12 cellular contexts compared by ENCODE assay signal in the genomic region with DNA sequence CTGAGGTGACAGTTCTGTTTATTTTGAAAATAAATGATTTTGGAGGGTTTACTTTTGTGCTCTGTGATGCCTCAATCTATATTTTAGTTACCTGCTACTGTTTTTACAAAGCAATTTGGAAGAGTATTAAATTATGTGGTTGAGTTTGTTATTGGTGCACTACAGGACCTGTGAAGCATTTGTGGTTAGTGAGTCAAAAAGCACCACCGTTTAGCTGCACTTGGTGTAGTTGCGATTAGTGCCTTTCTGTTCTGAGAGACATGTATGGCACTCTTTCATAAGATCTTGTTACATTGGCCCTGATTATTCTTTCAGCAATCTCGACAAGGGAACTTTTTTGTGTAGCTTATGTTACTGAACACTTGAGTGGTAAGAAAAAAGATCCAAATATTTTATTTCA.
DNase-seq lines count a peak whose midpoint lies in the region; ATAC-seq, FAIRE-seq and TF ChIP-seq lines count a peak whose summit lies in the region.
"Had no signal": no experiment of that assay in that cellular context is flagged by ENCODE, and none has a peak within 500 bp of the region (broad histone marks: within the 10 kb centered on the region; RNA-seq: fewer than 3 reads in every experiment).

No MANE protein-coding gene starts in this region.

- no TSS peak for BruUV-seq in GM12878 (replicated peaks; lab: Mats Ljungman, UMichigan)

- DNase-seq in GM13976 (ENCODE audit: low spot score) (peak; percentile 4), GM12878 (ENCODE audit: low read depth, low spot score) (peak; percentile 5), uterus (no peak), HAP-1 (ENCODE audit: low spot score in 2 of 2) (no peak), inferior parietal cortex (ENCODE audit: extremely low spot score) (no peak), medulla oblongata (ENCODE audit: extremely low spot score) (no peak)
- DNase-seq: anterior cingulate cortex, C1 segment of cervical spinal cord, MV-4-11, retina had no signal

- whole genome bisulfite sequencing in GM12878 (ENCODE audit: insufficient coverage, insufficient replicate concordance, low lambda C conversion rate, missing lambda C conversion rate): 13% methylated on average over 3 of the region's 3 CpGs

- H3K36me3 ChIP-seq in GM12878 (ENCODE audit: control insufficient read depth in 2 of 2, insufficient read depth in 2 of 2, low read length in 1 of 2) (no peaks in the 10 kb centered on the region), uterus (no peaks in the 10 kb centered on the region), HAP-1 (replicated peaks) (no peaks in the 10 kb centered on the region)

- CTCF ChIA-PET in GM12878 (lab: Yijun Ruan, JAX): interaction anchor here (1.0 to 1.3 kb wide), 2 partner anchors 11 to 148 kb away, joined by 3 read pairs; no protein-coding TSS in a partner anchor

- H3K4me1 ChIP-seq in GM12878 (ENCODE audit: control insufficient read depth, insufficient read depth, low read length) (no peaks in the 10 kb centered on the region; the same call in 1 of the 2 replicates), uterus (no peaks in the 10 kb centered on the region), HAP-1 (peaks cover 5% of the 10 kb centered on the region)

- no peaks in the 10 kb centered on the region for H3K9me3 ChIP-seq in GM12878 (replicated peaks; ENCODE audit: control insufficient read depth, insufficient read depth, low read length)
- no peaks in the 10 kb centered on the region for H3K9me3 ChIP-seq in uterus
- H3K9me3 ChIP-seq in HAP-1: no peaks in the 10 kb centered on the region

- H3K27ac ChIP-seq in GM12878 (ENCODE audit: control insufficient read depth, insufficient read depth) (no peak overlapping the region), uterus (no peak overlapping the region)

- H3K4me3 ChIP-seq in GM12878 (no peak overlapping the region), uterus (no peak overlapping the region), HAP-1 (no peak overlapping the region)

- RAD21 ChIA-PET in GM12878 (lab: Charles Lee; ENCODE audit: unreplicated experiment): no interaction called here

- no peak overlapping the region for H2AFZ ChIP-seq in GM12878 (ENCODE audit: control insufficient read depth, low read depth, low read length)

- H3K4me2 ChIP-seq in GM12878 (ENCODE audit: control insufficient read depth, insufficient read depth): no peak overlapping the region

- peak; percentile 64 for ATAC-seq in GM19452 (IDR thresholded peaks at IDR 0.05; ENCODE audit: unreplicated experiment)
- peak; percentile 67 for ATAC-seq in HG03469 (IDR thresholded peaks at IDR 0.05; ENCODE audit: unreplicated experiment)
- peak; percentile 93 for ATAC-seq in GM12878

- no peaks in the 10 kb centered on the region for H3K79me2 ChIP-seq in GM12878 (ENCODE audit: control insufficient read depth, insufficient read depth, low read length)

- H3K27me3 ChIP-seq in GM12878 (replicated peaks in 1 of 2; ENCODE audit: control insufficient read depth in 2 of 2, insufficient read depth in 2 of 2, low read length in 1 of 2) (no peaks in the 10 kb centered on the region), uterus (no peaks in the 10 kb centered on the region), HAP-1 (ENCODE audit: low read depth) (no peaks in the 10 kb centered on the region; the same call in 1 of the 2 replicates)

- in situ Hi-C loops in GM13976 (cut with MboI; ENCODE audit: low sequenced_read_pairs, unreplicated experiment): no loop called here
- in situ Hi-C loops in GM12878 (cut with MboI): no loop called here
- in situ Hi-C loops in HAP-1 (cut with MboI; ENCODE audit: low sequenced_read_pairs): no loop called here

- no peak for TF ChIP-seq EP300 in GM12878 (IDR thresholded peaks at IDR 0.05; ENCODE audit: borderline replicate concordance in 1 of 2, control insufficient read depth in 1 of 2, low read depth in 2 of 2, low read length in 2 of 2)

- SMC1A ChIA-PET in GM12878 (lab: Charles Lee; ENCODE audit: uncharacterized antibody, unreplicated experiment): interaction anchor here (1.1 to 2.7 kb wide), 4 partner anchors 10 to 23 kb away, joined by 3 to 8 read pairs (median 5); no protein-coding TSS in a partner anchor

- TF ChIP-seq RAD21 in GM12878 (IDR thresholded peaks at IDR 0.05; ENCODE audit: insufficient read depth, low read depth, low read length): no peak

- no peak overlapping the region for H3K9ac ChIP-seq in GM12878 (ENCODE audit: control insufficient read depth, insufficient read depth, low read length)

- POLR2A ChIA-PET in GM12878 (lab: Charles Lee): interaction anchor here (0.6 kb wide), 1 partner anchor 57 kb away, joined by 4 read pairs; no protein-coding TSS in a partner anchor

- intact Hi-C loops in GM12878 (cut with micrococcal nuclease; ENCODE audit: unreplicated experiment): no loop called here
- intact Hi-C loops in uterus (cut with DNase I; ENCODE audit: low total_unique reads): no loop called here

- TF ChIP-seq POLR2A in GM12878 (IDR thresholded peaks at IDR 0.05; ENCODE audit: low read depth, low read length) (no peak), uterus (IDR thresholded peaks at IDR 0.05) (no peak)

- no peak for TF ChIP-seq CTCF in GM13976 (IDR thresholded peaks at IDR 0.05; ENCODE audit: borderline replicate concordance, control extremely low read depth, extremely low read depth, insufficient read depth, missing control alignments)
- TF ChIP-seq CTCF in GM12878 (IDR thresholded peaks at IDR 0.05 in 2 of 3, conservative IDR thresholded peaks at IDR 0.05 in 1 of 3; ENCODE audit: control insufficient read depth in 2 of 3, extremely low read depth in 1 of 3, insufficient read depth in 1 of 3, low read depth in 3 of 3, low read length in 3 of 3): no peak
- no peak for TF ChIP-seq CTCF in uterus (IDR thresholded peaks at IDR 0.05)

- FAIRE-seq in GM12878 (lab: Jason Lieb, UNC): peak; percentile 18

- H4K20me1 ChIP-seq in GM12878 (ENCODE audit: control insufficient read depth, insufficient read depth): no peaks in the 10 kb centered on the region

TF ChIP-seq in GM12878, 131 proteins besides CTCF, POLR2A, EP300 and RAD21 (continues in another document):
- peak; percentile 32; the same call in 1 of the 2 replicates for TF ChIP-seq JUNB (IDR thresholded peaks at IDR 0.05)
- no peak for TF ChIP-seq ZZZ3 (IDR thresholded peaks at IDR 0.05; ENCODE audit: control insufficient read depth, insufficient read length, low read depth)
- TF ChIP-seq BHLHE40 (IDR thresholded peaks at IDR 0.05; ENCODE audit: borderline replicate concordance in 1 of 2, low read depth in 2 of 2, low read length in 1 of 2): no peak
- no peak for TF ChIP-seq RCOR1 (conservative IDR thresholded peaks at IDR 0.05; ENCODE audit: low read depth, low read length)
- TF ChIP-seq ZNF274 (IDR thresholded peaks at IDR 0.05; ENCODE audit: insufficient read depth, insufficient read length): no peak
- no peak for TF ChIP-seq RB1 (IDR thresholded peaks at IDR 0.05; ENCODE audit: borderline replicate concordance)
- TF ChIP-seq BCL11A (IDR thresholded peaks at IDR 0.05; ENCODE audit: low read depth, low read length): 0 out of 2 replicates have a peak, but pooled peaks have one; percentile 48
- TF ChIP-seq CBX3 (IDR thresholded peaks at IDR 0.05; ENCODE audit: borderline replicate concordance, low read depth): no peak
- TF ChIP-seq MEF2B (IDR thresholded peaks at IDR 0.05; ENCODE audit: partially characterized antibody, poor library complexity, severe bottlenecking): no peak
- no peak; the same call in 1 of the 2 replicates for TF ChIP-seq ZNF217 (IDR thresholded peaks at IDR 0.05)
- TF ChIP-seq PML (IDR thresholded peaks at IDR 0.05; ENCODE audit: low read length): no peak
- TF ChIP-seq TCF3 (IDR thresholded peaks at IDR 0.05; ENCODE audit: borderline replicate concordance, insufficient read depth, low read depth, low read length): no peak
- no peak for TF ChIP-seq RBBP5 (conservative IDR thresholded peaks at IDR 0.05)
- TF ChIP-seq SMAD5 (IDR thresholded peaks at IDR 0.05; ENCODE audit: low read depth): no peak
- no peak for TF ChIP-seq ZNF687 (IDR thresholded peaks at IDR 0.05)
- TF ChIP-seq ZBED1 (IDR thresholded peaks at IDR 0.05; ENCODE audit: borderline replicate concordance): no peak
- TF ChIP-seq TAF1 (IDR thresholded peaks at IDR 0.05; ENCODE audit: borderline replicate concordance, low read depth, low read length): no peak
- TF ChIP-seq PAX8 (IDR thresholded peaks at IDR 0.05): no peak
- TF ChIP-seq TCF12 (IDR thresholded peaks at IDR 0.05; ENCODE audit: low read depth, low read length): no peak

Comparison
In these comparisons a context has a peak if more than half of its experiments do, and no peak if none do; other contexts are left out.
1. DNase-seq: peak in GM13976 (single experiment) and GM12878 (single experiment); none in uterus (0 of 2), HAP-1 (0 of 2), inferior parietal cortex (single experiment) and medulla oblongata (single experiment).
2. Peak in every context shown above with its lines, with median percentiles within 50 percentile points of each other: ATAC-seq.